ENCODE assay signal across 8 cellular contexts in genomic region chr22:19122143-19122751, GRCh38. TPM values are rescaled to one million over a fixed set of nuclear protein-coding genes. Genes with fewer than 3 reads are reported as not detected.
DNase-seq lines count a peak whose midpoint lies in the region; ATAC-seq and TF ChIP-seq lines count a peak whose summit lies in the region.

Gene DGCR2 (minus strand): TSS chr22:19122412. CDS start chr22:19122206, 206 bp downstream.

- H4K20me1 ChIP-seq in Loucy (ENCODE audit: insufficient read depth, low read length, poor library complexity, severe bottlenecking): peaks cover 44% of the 10 kb centered on the region

- peak within 1 kb of the TSS; percentile 47 for H3K27ac ChIP-seq in RWPE2 (ENCODE audit: poor library complexity, severe bottlenecking)

- H3K27me3 ChIP-seq in Loucy (ENCODE audit: insufficient read depth, low read length, poor library complexity, severe bottlenecking): no peaks in the 10 kb centered on the region
- no peaks in the 10 kb centered on the region for H3K27me3 ChIP-seq in RWPE2 (ENCODE audit: insufficient read depth, poor library complexity, severe bottlenecking)

- H3K9me2 ChIP-seq in Loucy (replicated peaks; ENCODE audit: low read depth, low read length): no peaks in the 10 kb centered on the region

- no peak for TF ChIP-seq CTCF in Loucy (conservative IDR thresholded peaks at IDR 0.05; ENCODE audit: low read length)
- no peak for TF ChIP-seq CTCF in RWPE2 (IDR thresholded peaks at IDR 0.05; ENCODE audit: poor library complexity, severe bottlenecking)
- no peak for TF ChIP-seq CTCF in fibroblast of mammary gland (conservative IDR thresholded peaks at IDR 0.05; ENCODE audit: control insufficient read depth, insufficient read depth, low read depth, low read length)
- TF ChIP-seq CTCF in natural killer cell (IDR thresholded peaks at IDR 0.05): no peak

- peak; percentile 97 for DNase-seq in Daoy (ENCODE audit: low read depth)
- peak; percentile 80 for DNase-seq in H4 (ENCODE audit: low spot score)
- peak; percentile 96 for DNase-seq in RWPE2 (ENCODE audit: low spot score)
- peak; percentile 89 for DNase-seq in activated T-helper 2 cell treated with anti-CD3 and anti-CD28 coated beads, Interferon-gamma antibody, Interleukin-2, Interleukin-4, amounts not matched to agents 10 μg/mL and 5 μg/mL and 100 μg/mL, durations not matched to agents 14 hours and 24 hours and 36 hours (ENCODE audit: low spot score)
- DNase-seq in fibroblast of mammary gland (ENCODE audit: low read depth): peak; percentile 93
- DNase-seq in natural killer cell: peak; percentile 92
- peak; percentile 93 to 97 (median 94) for DNase-seq in stimulated activated naive CD4-positive, alpha-beta T cell (lab: John Stamatoyannopoulos, UW)

- H3K4me1 Mint-ChIP-seq in activated T-helper 2 cell treated with anti-CD3 and anti-CD28 coated beads, Interferon-gamma antibody, Interleukin-2, Interleukin-4, amounts not matched to agents 10 μg/mL and 5 μg/mL and 100 μg/mL, durations not matched to agents 14 hours and 24 hours and 36 hours (ENCODE audit: low read depth): peaks cover 27% of the 10 kb centered on the region
- peaks cover 36 to 43% of the 10 kb centered on the region in 2 donors for H3K4me1 Mint-ChIP-seq in natural killer cell

- H3K4me3 Mint-ChIP-seq in activated T-helper 2 cell treated with anti-CD3 and anti-CD28 coated beads, Interferon-gamma antibody, Interleukin-2, Interleukin-4, amounts not matched to agents 10 μg/mL and 5 μg/mL and 100 μg/mL, durations not matched to agents 14 hours and 24 hours and 36 hours (ENCODE audit: low read depth): peak within 1 kb of the TSS; percentile 83
- H3K4me3 Mint-ChIP-seq in natural killer cell: peak within 1 kb of the TSS; percentile 88

- H3K27me3 Mint-ChIP-seq in activated T-helper 2 cell treated with anti-CD3 and anti-CD28 coated beads, Interferon-gamma antibody, Interleukin-2, Interleukin-4, amounts not matched to agents 10 μg/mL and 5 μg/mL and 100 μg/mL, durations not matched to agents 14 hours and 24 hours and 36 hours (ENCODE audit: low read depth): peaks cover 2% of the 10 kb centered on the region
- no peaks in the 10 kb centered on the region for H3K27me3 Mint-ChIP-seq in natural killer cell (ENCODE audit: low read depth in 2 of 2)

- H3K27ac Mint-ChIP-seq in activated T-helper 2 cell treated with anti-CD3 and anti-CD28 coated beads, Interferon-gamma antibody, Interleukin-2, Interleukin-4, amounts not matched to agents 10 μg/mL and 5 μg/mL and 100 μg/mL, durations not matched to agents 14 hours and 24 hours and 36 hours: no peak within 1 kb of the TSS
- H3K27ac Mint-ChIP-seq in natural killer cell: peak within 1 kb of the TSS; percentile 63 to 90

- peaks cover 4% of the 10 kb centered on the region for H3K36me3 Mint-ChIP-seq in activated T-helper 2 cell treated with anti-CD3 and anti-CD28 coated beads, Interferon-gamma antibody, Interleukin-2, Interleukin-4, amounts not matched to agents 10 μg/mL and 5 μg/mL and 100 μg/mL, durations not matched to agents 14 hours and 24 hours and 36 hours (ENCODE audit: low read depth)
- H3K36me3 Mint-ChIP-seq in natural killer cell: no peaks in the 10 kb centered on the region

- H3K9me3 ChIP-seq in Loucy (ENCODE audit: insufficient read depth, low read depth, low read length): no peaks in the 10 kb centered on the region
- H3K9me3 ChIP-seq in RWPE2 (ENCODE audit: severe bottlenecking): no peaks in the 10 kb centered on the region

- ATAC-seq in RWPE2 (ENCODE audit: low read depth) (peak; percentile 93), natural killer cell (peak; percentile 95 to 99 (median 96))

- H3K36me3 ChIP-seq in Loucy (ENCODE audit: insufficient read depth, low read length): no peaks in the 10 kb centered on the region
- peaks cover 7% of the 10 kb centered on the region for H3K36me3 ChIP-seq in RWPE2 (ENCODE audit: low read depth)

- intact Hi-C loops in activated T-helper 2 cell treated with anti-CD3 and anti-CD28 coated beads, Interferon-gamma antibody, Interleukin-2, Interleukin-4, amounts not matched to agents 10 μg/mL and 5 μg/mL and 100 μg/mL, durations not matched to agents 14 hours and 24 hours and 36 hours (cut with micrococcal nuclease): loop anchor here (1.0 to 5.0 kb wide), 2 partner anchors 22 to 170 kb away; partner anchors contain the start of genes CLTCL1 and ESS2
- intact Hi-C loops in natural killer cell (cut with micrococcal nuclease): loop anchor here (1.0 to 10.0 kb wide), 6 partner anchors 13 to 355 kb away; partner anchors contain the start of genes CDC45, CLTCL1, ESS2 and HIRA

- no peaks in the 10 kb centered on the region for H3K9me3 Mint-ChIP-seq in activated T-helper 2 cell treated with anti-CD3 and anti-CD28 coated beads, Interferon-gamma antibody, Interleukin-2, Interleukin-4, amounts not matched to agents 10 μg/mL and 5 μg/mL and 100 μg/mL, durations not matched to agents 14 hours and 24 hours and 36 hours
- no peaks in the 10 kb centered on the region for H3K9me3 Mint-ChIP-seq in natural killer cell

- H3F3A ChIP-seq in Loucy (ENCODE audit: low read depth): no peaks in the 10 kb centered on the region

- H2AFZ ChIP-seq in Loucy (ENCODE audit: low read length): peak within 1 kb of the TSS; percentile 99

- peak within 1 kb of the TSS; percentile 96 for H3K4me3 ChIP-seq in Loucy (ENCODE audit: low read length, poor library complexity, severe bottlenecking)
- peak within 1 kb of the TSS; percentile 73 for H3K4me3 ChIP-seq in RWPE2 (ENCODE audit: severe bottlenecking)
- peak within 1 kb of the TSS; percentile 76 for H3K4me3 ChIP-seq in fibroblast of mammary gland (ENCODE audit: control insufficient read depth, low read depth, low read length)

- H3K9ac ChIP-seq in Loucy (ENCODE audit: low read depth, low read length, poor library complexity, severe bottlenecking): peak within 1 kb of the TSS; percentile 79

- H3K4me1 ChIP-seq in Loucy (ENCODE audit: insufficient read depth, low read length, poor library complexity, severe bottlenecking): peaks cover 44% of the 10 kb centered on the region
- H3K4me1 ChIP-seq in RWPE2 (ENCODE audit: insufficient read depth, poor library complexity, severe bottlenecking): peaks cover 4% of the 10 kb centered on the region

- peaks cover 49% of the 10 kb centered on the region for H3K79me2 ChIP-seq in Loucy (ENCODE audit: insufficient read depth, low read length)

- H3K4me2 ChIP-seq in Loucy (ENCODE audit: low read depth, low read length, poor library complexity, severe bottlenecking): peak within 1 kb of the TSS; percentile 94

RNA-seq across cellular contexts. Expression of gene DGCR2, which starts in this region (rescaled TPM):
- total RNA-seq in Daoy (2014; rRNA removed; shearing (Covaris generic)): 24.4 and 24.5 TPM in 2 replicates
- total RNA-seq in H4 (2014; rRNA removed; shearing (Covaris generic)): 19.1 TPM in 2 replicates
- total RNA-seq in activated T-helper 2 cell treated with anti-CD3 and anti-CD28 coated beads, Interferon-gamma antibody, Interleukin-2, Interleukin-4, amounts not matched to agents 10 μg/mL and 5 μg/mL and 100 μg/mL, durations not matched to agents 14 hours and 24 hours and 36 hours: 20.8 and 22.5 TPM in 2 replicates
- 10 to 100 TPM; 27.5 to 44.1 (median 41.3) TPM for total RNA-seq in natural killer cell

Comparison
In these comparisons a context has a peak if more than half of its experiments do, and no peak if none do; other contexts are left out.
1. Peak in every context shown above with its lines: DNase-seq, ATAC-seq, H3K4me3 ChIP-seq and H3K27ac ChIP-seq.